24 cellular contexts compared by ENCODE assay signal in the genomic region with DNA sequence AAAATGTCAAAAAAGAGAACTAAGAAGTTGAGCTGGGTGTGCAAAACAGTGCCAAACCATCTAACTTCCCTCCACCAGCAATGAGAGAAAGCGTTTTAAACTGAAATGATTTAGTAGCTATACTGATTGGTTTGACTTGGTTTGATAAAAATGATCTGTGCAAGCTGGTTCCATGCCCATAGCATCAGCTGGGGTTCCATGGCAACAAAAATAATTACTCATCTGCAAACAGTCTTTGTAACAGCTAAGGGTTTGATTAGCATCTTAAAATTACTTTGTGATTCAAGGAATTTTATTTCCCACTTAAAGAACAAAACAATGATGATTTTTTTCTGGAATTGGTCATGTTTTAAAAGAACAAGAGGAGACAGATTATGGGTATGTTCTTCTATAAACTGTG. TPM values are rescaled to one million over a fixed set of nuclear protein-coding genes. Genes with fewer than 3 reads are reported as not detected.
DNase-seq lines count a peak whose midpoint lies in the region; ATAC-seq and TF ChIP-seq lines count a peak whose summit lies in the region.
"Had no signal": no experiment of that assay in that cellular context is flagged by ENCODE, and none has a peak within 500 bp of the region (broad histone marks: within the 10 kb centered on the region; RNA-seq: fewer than 3 reads in every experiment).

No MANE protein-coding gene starts in this region.

- H3K27me3 Mint-ChIP-seq in HFFc6 (ENCODE audit: insufficient read depth), result peaks cover 2% of the 10 kb centered on the region
- no peaks in the 10 kb centered on the region for H3K27me3 Mint-ChIP-seq in WTC11 (ENCODE audit: low read depth)
- no peaks in the 10 kb centered on the region for H3K27me3 Mint-ChIP-seq in activated T-cell treated with anti-CD3 and anti-CD28 coated beads, Interleukin-2, amount 50 U/mL, for 72 hours (ENCODE audit: low read depth)
- H3K27me3 Mint-ChIP-seq: CD4-positive, alpha-beta memory T cell had no signal

- ATAC-seq in WTC11, result no peak
- no peak for ATAC-seq in activated T-cell treated with anti-CD3 and anti-CD28 coated beads, Interleukin-2, amount 50 U/mL, for 72 hours (replicated peaks in 1 of 2)
- ATAC-seq: GM23338, Panc1 had no signal

- DNase-seq in NCI-H748 (lab: John Stamatoyannopoulos, UW; ENCODE audit: unreplicated experiment) (peak; percentile 59), NCI-H748 treated with DMSO at 0.1 percent for 48 hours (lab: John Stamatoyannopoulos, UW) (no peak), HFFc6 (peak; percentile 32), WTC11 (ENCODE audit: low spot score) (no peak), esophagus squamous epithelium (lab: John Stamatoyannopoulos, UW) (no peak), T-helper 1 cell (no peak)
- no peak for DNase-seq in activated T-cell treated with anti-CD3 and anti-CD28 coated beads, Interleukin-2, amount 50 U/mL, for 72 hours
- DNase-seq: 8988T; ACHN; CD4-positive, alpha-beta memory T cell; COR-L47; DMS53; H9; KBM-7; MG63; NCI-H187 treated with DMSO at 0.1 percent for 48 hours; NCI-H345; NCI-H510A treated with DMSO at 0.1 percent for 48 hours; NCI-H82; SHP77 treated with DMSO at 0.1 percent for 48 hours; SW 1271 had no signal

- no peak overlapping the region for H3K4me3 ChIP-seq in esophagus squamous epithelium
- H3K4me3 ChIP-seq: BLaER1 treated with 17β-estradiol and CSF1 and Interleukin-3, amounts not matched to agents 10 nM and 100 nM; GM23338; MG63 had no signal

- no peaks in the 10 kb centered on the region for H3K36me3 Mint-ChIP-seq in HFFc6 (ENCODE audit: low read depth)
- no peaks in the 10 kb centered on the region for H3K36me3 Mint-ChIP-seq in WTC11
- H3K36me3 Mint-ChIP-seq in activated T-cell treated with anti-CD3 and anti-CD28 coated beads, Interleukin-2, amount 50 U/mL, for 72 hours (ENCODE audit: insufficient read depth in 2 of 2), result no peaks in the 10 kb centered on the region
- H3K36me3 Mint-ChIP-seq: CD4-positive, alpha-beta memory T cell had no signal

- H3K27ac Mint-ChIP-seq in HFFc6 (no peak overlapping the region), WTC11 (0 out of 2 replicates have a peak overlapping the region, but pooled peaks have one; percentile 35)
- no peak overlapping the region for H3K27ac Mint-ChIP-seq in activated T-cell treated with anti-CD3 and anti-CD28 coated beads, Interleukin-2, amount 50 U/mL, for 72 hours
- H3K27ac Mint-ChIP-seq: CD4-positive, alpha-beta memory T cell; GM23338; H9 had no signal

- no peaks in the 10 kb centered on the region for H3K9me3 Mint-ChIP-seq in HFFc6
- H3K9me3 Mint-ChIP-seq in WTC11, result no peaks in the 10 kb centered on the region
- no peaks in the 10 kb centered on the region for H3K9me3 Mint-ChIP-seq in activated T-cell treated with anti-CD3 and anti-CD28 coated beads, Interleukin-2, amount 50 U/mL, for 72 hours
- H3K9me3 Mint-ChIP-seq: CD4-positive, alpha-beta memory T cell; GM23338; H9 had no signal

- H3K36me3 ChIP-seq in esophagus squamous epithelium, result no peaks in the 10 kb centered on the region
- H3K36me3 ChIP-seq: BLaER1 treated with 17β-estradiol and CSF1 and Interleukin-3, amounts not matched to agents 10 nM and 100 nM; MG63 had no signal

- no peak for TF ChIP-seq CTCF in HFFc6 (IDR thresholded peaks at IDR 0.05)
- no peak for TF ChIP-seq CTCF in WTC11 (IDR thresholded peaks at IDR 0.05)
- TF ChIP-seq CTCF in esophagus squamous epithelium (IDR thresholded peaks at IDR 0.05), result no peak

- no peak overlapping the region for H3K27ac ChIP-seq in esophagus squamous epithelium
- H3K27ac ChIP-seq: BLaER1 treated with 17β-estradiol and CSF1 and Interleukin-3, amounts not matched to agents 10 nM and 100 nM had no signal

- H3K4me3 Mint-ChIP-seq in HFFc6 (no peak overlapping the region), WTC11 (no peak overlapping the region)
- no peak overlapping the region for H3K4me3 Mint-ChIP-seq in activated T-cell treated with anti-CD3 and anti-CD28 coated beads, Interleukin-2, amount 50 U/mL, for 72 hours
- H3K4me3 Mint-ChIP-seq: CD4-positive, alpha-beta memory T cell; GM23338; H9 had no signal

- intact Hi-C loops in esophagus squamous epithelium (cut with DNase I), result no loop called here

- no peaks in the 10 kb centered on the region for H3K4me1 ChIP-seq in esophagus squamous epithelium

- H3K4me1 Mint-ChIP-seq in HFFc6 (ENCODE audit: low read depth) (peaks cover 19% of the 10 kb centered on the region), WTC11 (peaks cover 25% of the 10 kb centered on the region)
- no peaks in the 10 kb centered on the region for H3K4me1 Mint-ChIP-seq in activated T-cell treated with anti-CD3 and anti-CD28 coated beads, Interleukin-2, amount 50 U/mL, for 72 hours (ENCODE audit: low read depth)
- H3K4me1 Mint-ChIP-seq: CD4-positive, alpha-beta memory T cell had no signal

- no peak for TF ChIP-seq POLR2A in esophagus squamous epithelium (IDR thresholded peaks at IDR 0.05)

- WGBS in esophagus squamous epithelium, 2 donors, result 43 to 77% methylated on average over 1 of the region's 1 CpG

- POLR2A ChIA-PET in WTC11 (lab: Charles Lee), result interaction anchor here (0.6 kb wide), 1 partner anchor 335 kb away, joined by 3 read pairs; no protein-coding TSS in a partner anchor

- CTCF ChIA-PET in WTC11 (lab: Charles Lee), result no interaction called here

- H3K9me3 ChIP-seq in esophagus squamous epithelium, result no peaks in the 10 kb centered on the region
- H3K9me3 ChIP-seq: BLaER1 treated with 17β-estradiol and CSF1 and Interleukin-3, amounts not matched to agents 10 nM and 100 nM; MG63 had no signal

- H3K27me3 ChIP-seq in esophagus squamous epithelium, result no peaks in the 10 kb centered on the region
- H3K27me3 ChIP-seq: BLaER1 treated with 17β-estradiol and CSF1 and Interleukin-3, amounts not matched to agents 10 nM and 100 nM; MG63 had no signal

TF ChIP-seq in WTC11, 78 proteins besides CTCF, POLR2A, EP300 and RAD21 (continues in another document):
- no peak for TF ChIP-seq GTF2I (CRISPR knock-in tag; conservative IDR thresholded peaks at IDR 0.05)
- TF ChIP-seq ZNF423 (CRISPR knock-in tag; IDR thresholded peaks at IDR 0.05), result no peak
- TF ChIP-seq CBFB (CRISPR knock-in tag; IDR thresholded peaks at IDR 0.05; ENCODE audit: low read depth), result no peak
- TF ChIP-seq NFE2L1 (CRISPR knock-in tag; IDR thresholded peaks at IDR 0.05), result no peak
- TF ChIP-seq OVOL2 (CRISPR knock-in tag; IDR thresholded peaks at IDR 0.05; ENCODE audit: borderline replicate concordance), result no peak
- no peak for TF ChIP-seq MXD4 (CRISPR knock-in tag; IDR thresholded peaks at IDR 0.05; ENCODE audit: borderline replicate concordance)
- TF ChIP-seq, protein P1, sequence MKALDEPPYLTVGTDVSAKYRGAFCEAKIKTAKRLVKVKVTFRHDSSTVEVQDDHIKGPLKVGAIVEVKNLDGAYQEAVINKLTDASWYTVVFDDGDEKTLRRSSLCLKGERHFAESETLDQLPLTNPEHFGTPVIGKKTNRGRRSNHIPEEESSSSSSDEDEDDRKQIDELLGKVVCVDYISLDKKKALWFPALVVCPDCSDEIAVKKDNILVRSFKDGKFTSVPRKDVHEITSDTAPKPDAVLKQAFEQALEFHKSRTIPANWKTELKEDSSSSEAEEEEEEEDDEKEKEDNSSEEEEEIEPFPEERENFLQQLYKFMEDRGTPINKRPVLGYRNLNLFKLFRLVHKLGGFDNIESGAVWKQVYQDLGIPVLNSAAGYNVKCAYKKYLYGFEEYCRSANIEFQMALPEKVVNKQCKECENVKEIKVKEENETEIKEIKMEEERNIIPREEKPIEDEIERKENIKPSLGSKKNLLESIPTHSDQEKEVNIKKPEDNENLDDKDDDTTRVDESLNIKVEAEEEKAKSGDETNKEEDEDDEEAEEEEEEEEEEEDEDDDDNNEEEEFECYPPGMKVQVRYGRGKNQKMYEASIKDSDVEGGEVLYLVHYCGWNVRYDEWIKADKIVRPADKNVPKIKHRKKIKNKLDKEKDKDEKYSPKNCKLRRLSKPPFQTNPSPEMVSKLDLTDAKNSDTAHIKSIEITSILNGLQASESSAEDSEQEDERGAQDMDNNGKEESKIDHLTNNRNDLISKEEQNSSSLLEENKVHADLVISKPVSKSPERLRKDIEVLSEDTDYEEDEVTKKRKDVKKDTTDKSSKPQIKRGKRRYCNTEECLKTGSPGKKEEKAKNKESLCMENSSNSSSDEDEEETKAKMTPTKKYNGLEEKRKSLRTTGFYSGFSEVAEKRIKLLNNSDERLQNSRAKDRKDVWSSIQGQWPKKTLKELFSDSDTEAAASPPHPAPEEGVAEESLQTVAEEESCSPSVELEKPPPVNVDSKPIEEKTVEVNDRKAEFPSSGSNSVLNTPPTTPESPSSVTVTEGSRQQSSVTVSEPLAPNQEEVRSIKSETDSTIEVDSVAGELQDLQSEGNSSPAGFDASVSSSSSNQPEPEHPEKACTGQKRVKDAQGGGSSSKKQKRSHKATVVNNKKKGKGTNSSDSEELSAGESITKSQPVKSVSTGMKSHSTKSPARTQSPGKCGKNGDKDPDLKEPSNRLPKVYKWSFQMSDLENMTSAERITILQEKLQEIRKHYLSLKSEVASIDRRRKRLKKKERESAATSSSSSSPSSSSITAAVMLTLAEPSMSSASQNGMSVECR (CRISPR knock-in tag; IDR thresholded peaks at IDR 0.05; ENCODE audit: borderline replicate concordance), result no peak
- TF ChIP-seq ZNF121 (CRISPR knock-in tag; IDR thresholded peaks at IDR 0.05), result no peak
- TF ChIP-seq TP53 (CRISPR knock-in tag; IDR thresholded peaks at IDR 0.05), result no peak
- TF ChIP-seq EMX1 (CRISPR knock-in tag; IDR thresholded peaks at IDR 0.05), result no peak
- no peak for TF ChIP-seq ZNF317 (CRISPR knock-in tag; IDR thresholded peaks at IDR 0.05; ENCODE audit: borderline replicate concordance, low read depth)
- no peak for TF ChIP-seq ZNF416 (CRISPR knock-in tag; IDR thresholded peaks at IDR 0.05)
- TF ChIP-seq, protein P2, sequence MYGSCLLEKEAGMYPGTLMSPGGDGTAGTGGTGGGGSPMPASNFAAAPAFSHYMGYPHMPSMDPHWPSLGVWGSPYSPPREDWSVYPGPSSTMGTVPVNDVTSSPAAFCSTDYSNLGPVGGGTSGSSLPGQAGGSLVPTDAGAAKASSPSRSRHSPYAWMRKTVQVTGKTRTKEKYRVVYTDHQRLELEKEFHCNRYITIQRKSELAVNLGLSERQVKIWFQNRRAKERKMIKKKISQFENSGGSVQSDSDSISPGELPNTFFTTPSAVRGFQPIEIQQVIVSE (CRISPR knock-in tag; IDR thresholded peaks at IDR 0.05; ENCODE audit: borderline replicate concordance), result no peak
- TF ChIP-seq ZBTB21 (CRISPR knock-in tag; IDR thresholded peaks at IDR 0.05; ENCODE audit: borderline replicate concordance), result no peak
- no peak for TF ChIP-seq HMGA2 (CRISPR knock-in tag; IDR thresholded peaks at IDR 0.05)
- TF ChIP-seq FOXJ3 (CRISPR knock-in tag; IDR thresholded peaks at IDR 0.05; ENCODE audit: borderline replicate concordance), result no peak

RNA-seq across cellular contexts. Expression of a gene that starts 15.0 kb away (rescaled TPM):
- 10 to 100 TPM; 24.5 to 36.6 (median 32.4) TPM for total RNA-seq in HFFc6 (2021; fragmentation: NEBNext Ultra II Directional; extraction: Animal tissue kit (Norgen Biotek cat#: 25700))
- total RNA-seq in WTC11 (2021) (56.7 to 69.4 TPM (median 58.4 TPM) in 3 replicates), esophagus squamous epithelium (1 to 10 TPM in 3 of 4 donors, under 1 TPM in 1; 0.70 to 7.8 (median 2.8) TPM)
- 10 to 100 TPM; 14.3 to 15.3 TPM for total RNA-seq in activated T-cell treated with anti-CD3 and anti-CD28 coated beads, Interleukin-2, amount 50 U/mL, for 72 hours

Comparison
In these comparisons a context has a peak if more than half of its experiments do, and no peak if none do; other contexts are left out.
1. DNase-seq: peak in NCI-H748 (single experiment) and HFFc6 (single experiment); none in NCI-H748 treated with DMSO at 0.1 percent for 48 hours (single experiment), WTC11 (single experiment), esophagus squamous epithelium (single experiment), activated T-cell treated with anti-CD3 and anti-CD28 coated beads, Interleukin-2, amount 50 U/mL, for 72 hours (0 of 2) and T-helper 1 cell (0 of 5).